18 cellular contexts compared by ENCODE assay signal in genomic region chr3:128082545-128082944, GRCh38. TPM values are rescaled to one million over a fixed set of nuclear protein-coding genes. Genes with fewer than 3 reads are reported as not detected.
DNase-seq lines count a peak whose midpoint lies in the region; ATAC-seq and TF ChIP-seq lines count a peak whose summit lies in the region.
"Had no signal": no experiment of that assay in that cellular context is flagged by ENCODE, and none has a peak within 500 bp of the region (broad histone marks: within the 10 kb centered on the region; RNA-seq: fewer than 3 reads in every experiment).

No MANE protein-coding gene starts in this region.

- no peak overlapping the region for H3K4me2 ChIP-seq in PC-3 (ENCODE audit: low read length)

- no peak overlapping the region for H3K4me3 ChIP-seq in PC-3 (ENCODE audit: low read length)
- H3K4me3 ChIP-seq: K562, MG63, SJCRH30 had no signal

- no peak for TF ChIP-seq CTCF in 22Rv1 (IDR thresholded peaks at IDR 0.05)
- no peak for TF ChIP-seq CTCF in VCaP (conservative IDR thresholded peaks at IDR 0.05)
- TF ChIP-seq CTCF in PC-3 (conservative IDR thresholded peaks at IDR 0.05; ENCODE audit: low read depth, low read length), result no peak

- peaks cover 13% of the 10 kb centered on the region for H3K4me1 ChIP-seq in PC-3 (ENCODE audit: insufficient read depth, low read length)

- no peaks in the 10 kb centered on the region for H4K20me1 ChIP-seq in PC-3 (ENCODE audit: low read length)

- DNase-seq in ACHN, result peak; percentile 20
- peak; percentile 62 for DNase-seq in mesenteric fat pad (ENCODE audit: low spot score)
- no peak for DNase-seq in NCI-H446 (lab: John Stamatoyannopoulos, UW)
- no peak for DNase-seq in DMS79 treated with DMSO at 0.1 percent for 48 hours (lab: John Stamatoyannopoulos, UW)
- DNase-seq in HK-2 (ENCODE audit: unreplicated experiment), result no peak
- DNase-seq in PC-3, result no peak
- DNase-seq: C1 segment of cervical spinal cord; CD8-positive, alpha-beta memory T cell; GDM1; MG63; NCI-H1417 treated with DMSO at 0.1 percent for 48 hours; NCI-H187 treated with DMSO at 0.1 percent for 48 hours; NCI-H510A treated with DMSO at 0.1 percent for 48 hours; NCI-H748 treated with DMSO at 0.1 percent for 48 hours; SJCRH30 had no signal

- H3F3A ChIP-seq in PC-3 (ENCODE audit: low read length, unreplicated experiment), result no peaks in the 10 kb centered on the region

- H3K27ac ChIP-seq in 22Rv1 (peak overlapping the region; percentile 79), VCaP (peak overlapping the region; percentile 95), PC-3 (ENCODE audit: low read length) (no peak overlapping the region)
- H3K27ac ChIP-seq: SJCRH30 had no signal

- H3K27me3 ChIP-seq in PC-3 (ENCODE audit: low read length), result no peaks in the 10 kb centered on the region
- H3K27me3 ChIP-seq: MG63, SJCRH30 had no signal

- BruUV-seq in PC-3 (replicated peaks; lab: Mats Ljungman, UMichigan), result no TSS peak

- no peaks in the 10 kb centered on the region for H3K9me2 ChIP-seq in PC-3 (replicated peaks; ENCODE audit: low read length)

- intact Hi-C loops in PC-3 (cut with micrococcal nuclease), result no loop called here

- H2AFZ ChIP-seq in PC-3 (ENCODE audit: low read length), result no peak overlapping the region

- ATAC-seq in PC-3, result no peak
- ATAC-seq: K562 had no signal

- in situ Hi-C loops in ACHN (cut with HindIII; ENCODE audit: low pct_ligation_motif_present, low pct_unique_long_range_greater_than_20kb, low sequenced_read_pairs), result no loop called here

- POLR2A ChIA-PET in PC-3 (lab: Charles Lee; ENCODE audit: unreplicated experiment), result no interaction called here

- H3K9me3 ChIP-seq in PC-3 (ENCODE audit: low read length), result no peaks in the 10 kb centered on the region
- H3K9me3 ChIP-seq: MG63, SJCRH30 had no signal

- H3K9ac ChIP-seq in PC-3 (ENCODE audit: low read length), result no peak overlapping the region

- CTCF ChIA-PET in PC-3 (lab: Charles Lee), result interaction anchor here (0.5 kb wide), 1 partner anchor 52 kb away, joined by 4 read pairs; no protein-coding TSS in a partner anchor

- H3K36me3 ChIP-seq in PC-3 (ENCODE audit: low read depth, low read length), result peaks cover 8% of the 10 kb centered on the region; the same call in 1 of the 2 replicates

- H3K79me2 ChIP-seq in PC-3 (ENCODE audit: low read length), result no peaks in the 10 kb centered on the region

RNA-seq across cellular contexts. Expression of gene SEC61A1, which starts 30.3 kb away (rescaled TPM):
- total RNA-seq in mesenteric fat pad (226 TPM), PC-3 (2014; rRNA removed) (182 and 184 TPM in 2 replicates)

RNA-seq across cellular contexts. Expression of gene RUVBL1, which starts 41.1 kb away (rescaled TPM):
- 28.7 TPM for total RNA-seq in mesenteric fat pad
- 94.9 and 114 TPM in 2 replicates for total RNA-seq in PC-3 (2014; rRNA removed)

Comparison
In these comparisons a context has a peak if more than half of its experiments do, and no peak if none do; other contexts are left out.
1. DNase-seq: peak in ACHN (single experiment) and mesenteric fat pad (single experiment); none in NCI-H446 (0 of 2), DMS79 treated with DMSO at 0.1 percent for 48 hours (single experiment), HK-2 (single experiment) and PC-3 (single experiment).